ENCODE assay signal across 19 cellular contexts in genomic region chr14:86946446-86946845, GRCh38.
"Had no signal": no experiment of that assay in that cellular context is flagged by ENCODE, and none has a peak within 500 bp of the region (broad histone marks: within the 10 kb centered on the region; RNA-seq: fewer than 3 reads in every experiment).

No MANE protein-coding gene starts in this region.

- DNase-seq: KBM-7, MM.1S, NCI-H1105, NCI-H1417, NCI-H1436 treated with DMSO at 0.1 percent for 48 hours, NCI-H1694, NCI-H187 treated with DMSO at 0.1 percent for 48 hours, NCI-H2029 treated with DMSO at 0.1 percent for 48 hours, NCI-H2171, NCI-H226, NCI-H446, NCI-H510A, NCI-H524 treated with DMSO at 0.1 percent for 48 hours, NCI-H69, NCI-H774, RPMI8226, SHP77 treated with DMSO at 0.1 percent for 48 hours had no signal

- H3K4me1 ChIP-seq: SJSA1 had no signal

- H3K27me3 ChIP-seq: SJSA1 had no signal

- H3K27ac ChIP-seq: SJSA1 had no signal

- H3K4me3 ChIP-seq: SJSA1, SK-N-MC had no signal

- H3K36me3 ChIP-seq: SJSA1 had no signal

- H3K9me3 ChIP-seq: SJSA1 had no signal
